In genomic region chr12:116718578-116719454, GRCh38 we compare ENCODE assay signal across 1 cellular context.
TF ChIP-seq lines count a peak whose summit lies in the region.

No MANE protein-coding gene starts in this region.

TF ChIP-seq in HepG2, 621 proteins besides CTCF, POLR2A, EP300 and RAD21 (continued from another document):
- TF ChIP-seq HOMEZ (CRISPR knock-in tag; IDR thresholded peaks at IDR 0.05; ENCODE audit: low read depth), result no peak
